8 cellular contexts compared by ENCODE assay signal in genomic region chr12:131829351-131829794, GRCh38. TPM values are rescaled to one million over a fixed set of nuclear protein-coding genes. Genes with fewer than 3 reads are reported as not detected.
DNase-seq lines count a peak whose midpoint lies in the region; ATAC-seq and TF ChIP-seq lines count a peak whose summit lies in the region.

No MANE protein-coding gene starts in this region.

- DNase-seq in GM12865 (ENCODE audit: low read depth) = no peak
- DNase-seq in RWPE1 (ENCODE audit: low spot score) = no peak
- DNase-seq in esophagus muscularis mucosa (ENCODE audit: extremely low spot score) = no peak
- DNase-seq in NCI-H510A treated with DMSO at 0.1 percent for 48 hours (lab: John Stamatoyannopoulos, UW) = no peak
- no peak for DNase-seq in 8988T

- no peak for TF ChIP-seq CTCF in GM12865 (IDR thresholded peaks at IDR 0.05; ENCODE audit: insufficient read depth, low read depth, low read length, missing control alignments)
- TF ChIP-seq CTCF in RWPE1 (conservative IDR thresholded peaks at IDR 0.05; ENCODE audit: low read depth) = no peak
- no peak for TF ChIP-seq CTCF in esophagus muscularis mucosa (IDR thresholded peaks at IDR 0.05)
- TF ChIP-seq CTCF in neutrophil (IDR thresholded peaks at IDR 0.05) = no peak

- POLR2A ChIA-PET in RWPE1 (lab: Yijun Ruan, JAX; ENCODE audit: low non-redundant PET) = no interaction called here

- H3K36me3 ChIP-seq in esophagus muscularis mucosa = no peaks in the 10 kb centered on the region
- H3K36me3 ChIP-seq in neutrophil = no peaks in the 10 kb centered on the region

- TF ChIP-seq EP300 in esophagus muscularis mucosa (IDR thresholded peaks at IDR 0.05) = no peak

- ATAC-seq in GM19023 (IDR thresholded peaks at IDR 0.05; ENCODE audit: unreplicated experiment) = no peak
- ATAC-seq in HG03571 (IDR thresholded peaks at IDR 0.05; ENCODE audit: unreplicated experiment) = no peak

- H3K27ac ChIP-seq in RWPE1 (peak overlapping the region; percentile 9; the same call in 1 of the 2 replicates), esophagus muscularis mucosa (replicated peaks in 1 of 4) (peak overlapping the region; percentile 23 to 84 (median 42)), neutrophil (no peak overlapping the region)

- intact Hi-C loops in esophagus muscularis mucosa (cut with DNase I) = no loop called here

- no peaks in the 10 kb centered on the region for H3K9me3 ChIP-seq in esophagus muscularis mucosa
- H3K9me3 ChIP-seq in neutrophil = no peaks in the 10 kb centered on the region

- H3K27me3 ChIP-seq in esophagus muscularis mucosa (peaks cover 3 to 88% (median 36%) of the 10 kb centered on the region in 4 donors), neutrophil (peaks cover 97% of the 10 kb centered on the region)

- CTCF ChIA-PET in RWPE1 (lab: Yijun Ruan, JAX) = interaction anchor here (0.6 to 2.0 kb wide), 3 partner anchors 33 to 1074 kb away, joined by 3 to 23 read pairs (median 3); no protein-coding TSS in a partner anchor

- peaks cover 27 to 62% (median 50%) of the 10 kb centered on the region in 4 donors for H3K4me1 ChIP-seq in esophagus muscularis mucosa
- peaks cover 32 to 39% of the 10 kb centered on the region in 2 experiments for H3K4me1 ChIP-seq in neutrophil (ENCODE audit: control insufficient read depth in 1 of 2, insufficient read depth in 1 of 2, low read depth in 1 of 2, low read length in 1 of 2)

- 11% methylated on average over 11 of the region's 28 CpGs for WGBS in esophagus muscularis mucosa

- peak overlapping the region; percentile 22 for H3K4me3 ChIP-seq in GM12865 (ENCODE audit: low read depth, low read length)
- H3K4me3 ChIP-seq in esophagus muscularis mucosa = peak overlapping the region; percentile 53 to 68 (median 56)
- H3K4me3 ChIP-seq in neutrophil (ENCODE audit: low read depth in 1 of 2, low read length in 1 of 2) = peak overlapping the region; percentile 55 to 65

- no peak for TF ChIP-seq POLR2A in esophagus muscularis mucosa (IDR thresholded peaks at IDR 0.05; ENCODE audit: low read depth)

RNA-seq across cellular contexts. Expression of gene MMP17, which starts 1.2 kb away (rescaled TPM):
- 1 to 10 TPM; 2.5 to 5.8 (median 5.1) TPM for total RNA-seq in esophagus muscularis mucosa
